Comparison of ENCODE assay signal across 27 cellular contexts in the genomic region with DNA sequence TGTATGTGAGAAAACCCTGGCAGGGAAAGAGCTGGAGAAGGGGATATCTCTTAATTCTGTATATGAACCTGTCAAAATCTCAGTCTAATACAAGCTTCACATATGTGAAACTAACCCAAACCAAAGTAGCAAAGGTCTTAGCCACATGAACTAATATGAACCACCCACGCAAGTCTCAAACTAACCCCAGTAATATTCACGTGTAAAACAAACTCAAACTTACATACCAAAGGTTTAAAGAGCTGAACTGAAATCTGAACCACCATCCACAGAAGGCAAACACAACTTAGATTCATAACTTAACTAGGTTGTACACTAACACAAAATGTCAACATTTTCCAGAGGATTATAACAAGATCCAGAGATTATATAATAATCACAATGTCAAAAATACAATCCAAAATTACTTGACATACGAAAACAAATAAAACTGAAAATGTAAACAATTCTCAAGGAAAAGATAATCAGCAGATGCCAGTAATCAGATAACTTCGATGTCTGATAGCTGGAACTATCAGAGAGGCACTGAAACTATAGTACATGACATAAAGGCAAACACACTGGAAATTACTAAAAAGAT.
"Had no signal": no experiment of that assay in that cellular context is flagged by ENCODE, and none has a peak within 500 bp of the region (broad histone marks: within the 10 kb centered on the region; RNA-seq: fewer than 3 reads in every experiment).

No MANE protein-coding gene starts in this region.

- H3K9me3 Mint-ChIP-seq: activated naive CD4-positive, alpha-beta T cell treated with anti-CD3 and anti-CD28 coated beads, Interleukin-2, amount 50 U/mL, for 24 hours; activated naive CD8-positive, alpha-beta T cell treated with anti-CD3 and anti-CD28 coated beads, Interleukin-2, amount 50 U/mL, for 24 hours; activated T-cell treated with anti-CD3 and anti-CD28 coated beads, Interleukin-2, amount 50 U/mL, for 24 hours; central memory CD8-positive, alpha-beta T cell had no signal

- H3K9ac ChIP-seq: parathyroid adenoma had no signal

- H3K27me3 Mint-ChIP-seq: activated naive CD4-positive, alpha-beta T cell treated with anti-CD3 and anti-CD28 coated beads, Interleukin-2, amount 50 U/mL, for 24 hours; activated naive CD8-positive, alpha-beta T cell treated with anti-CD3 and anti-CD28 coated beads, Interleukin-2, amount 50 U/mL, for 24 hours; activated T-cell treated with anti-CD3 and anti-CD28 coated beads, Interleukin-2, amount 50 U/mL, for 24 hours; central memory CD8-positive, alpha-beta T cell; naive thymus-derived CD4-positive, alpha-beta T cell had no signal

- FAIRE-seq: bronchial epithelial cell, colon, endometrium, frontal cortex, keratinocyte had no signal

- H3K4me1 ChIP-seq: parathyroid adenoma, psoas muscle, testis, transverse colon had no signal

- H3K27me3 ChIP-seq: testis, transverse colon had no signal

- H3K27ac Mint-ChIP-seq: activated naive CD4-positive, alpha-beta T cell treated with anti-CD3 and anti-CD28 coated beads, Interleukin-2, amount 50 U/mL, for 24 hours; activated naive CD8-positive, alpha-beta T cell treated with anti-CD3 and anti-CD28 coated beads, Interleukin-2, amount 50 U/mL, for 24 hours; activated T-cell treated with anti-CD3 and anti-CD28 coated beads, Interleukin-2, amount 50 U/mL, for 24 hours had no signal

- DNase-seq: activated CD4-positive, alpha-beta T cell treated with anti-CD3 and anti-CD28 coated beads for 4 hours; activated CD4-positive, alpha-beta T cell treated with anti-CD3 and anti-CD28 coated beads, Interleukin-2, amount 50 U/mL, for 4 hours; activated CD4-positive, CD25-positive, alpha-beta regulatory T cell; activated CD8-positive, alpha-beta memory T cell treated with anti-CD3 and anti-CD28 coated beads, Interleukin-2, amount 50 U/mL, for 4 hours; activated gamma-delta T cell treated with Interleukin-2 at 50 U/mL for 16 hours; activated naive CD8-positive, alpha-beta T cell treated with anti-CD3 and anti-CD28 coated beads, Interleukin-2, amount 50 U/mL, for 24 hours; activated T-cell treated with anti-CD3 and anti-CD28 coated beads, Interleukin-2, amount 50 U/mL, for 24 hours; amygdala; effector CD8-positive, alpha-beta T cell; left cardiac atrium; mammary epithelial cell; midbrain; naive thymus-derived CD4-positive, alpha-beta T cell; nucleus accumbens; psoas muscle; stimulated activated CD4-positive, alpha-beta T cell treated with anti-CD3 and anti-CD28 coated beads, Interleukin-2, amount 100 ng/mL, for 48 hours; stimulated activated naive CD4-positive, alpha-beta T cell treated with Interleukin-2 at 50 U/mL for 16 hours; testis; transverse colon had no signal

- H3K4me3 ChIP-seq: psoas muscle, testis, transverse colon had no signal

- H3K9me3 ChIP-seq: psoas muscle, testis, transverse colon had no signal

- H3K4me3 Mint-ChIP-seq: activated naive CD4-positive, alpha-beta T cell treated with anti-CD3 and anti-CD28 coated beads, Interleukin-2, amount 50 U/mL, for 24 hours; activated naive CD8-positive, alpha-beta T cell treated with anti-CD3 and anti-CD28 coated beads, Interleukin-2, amount 50 U/mL, for 24 hours; activated T-cell treated with anti-CD3 and anti-CD28 coated beads, Interleukin-2, amount 50 U/mL, for 24 hours; central memory CD8-positive, alpha-beta T cell; naive thymus-derived CD4-positive, alpha-beta T cell had no signal

- H3K27ac ChIP-seq: parathyroid adenoma, psoas muscle, testis, transverse colon had no signal

- ATAC-seq: activated naive CD8-positive, alpha-beta T cell treated with anti-CD3 and anti-CD28 coated beads, Interleukin-2, amount 50 U/mL, for 24 hours; left cardiac atrium; naive thymus-derived CD4-positive, alpha-beta T cell; psoas muscle had no signal
